In genomic region chr17:3894927-3895343, GRCh38 we compare ENCODE assay signal across 1 cellular context.
TF ChIP-seq lines count a peak whose summit lies in the region.

No MANE protein-coding gene starts in this region.

TF ChIP-seq in IMR-90, 13 proteins besides CTCF, POLR2A, EP300 and RAD21:
- TF ChIP-seq NFE2L2 (IDR thresholded peaks at IDR 0.05; ENCODE audit: low read depth, low read length) (no peak), SMC3 (IDR thresholded peaks at IDR 0.05; ENCODE audit: low read depth, low read length) (no peak), MAFK (IDR thresholded peaks at IDR 0.05; ENCODE audit: low read depth, low read length) (no peak), MAZ (IDR thresholded peaks at IDR 0.05; ENCODE audit: borderline replicate concordance, low read depth, low read length) (no peak), RFX5 (IDR thresholded peaks at IDR 0.05; ENCODE audit: low read depth, low read length) (no peak), CEBPB (IDR thresholded peaks at IDR 0.05; ENCODE audit: low read depth, low read length) (no peak), ELK1 (IDR thresholded peaks at IDR 0.05; ENCODE audit: borderline replicate concordance, low read depth, low read length) (no peak), FOS (IDR thresholded peaks at IDR 0.05; ENCODE audit: low read depth, low read length) (no peak), MXI1 (IDR thresholded peaks at IDR 0.05; ENCODE audit: borderline replicate concordance, low read depth, low read length) (no peak), USF2 (IDR thresholded peaks at IDR 0.05; ENCODE audit: low read depth, low read length) (no peak), BHLHE40 (IDR thresholded peaks at IDR 0.05; ENCODE audit: low read depth, low read length) (no peak), RCOR1 (IDR thresholded peaks at IDR 0.05; ENCODE audit: insufficient replicate concordance, low read length) (no peak), CHD1 (IDR thresholded peaks at IDR 0.05; ENCODE audit: low read depth, low read length) (no peak)
